ENCODE assay signal across 9 cellular contexts in the genomic region with DNA sequence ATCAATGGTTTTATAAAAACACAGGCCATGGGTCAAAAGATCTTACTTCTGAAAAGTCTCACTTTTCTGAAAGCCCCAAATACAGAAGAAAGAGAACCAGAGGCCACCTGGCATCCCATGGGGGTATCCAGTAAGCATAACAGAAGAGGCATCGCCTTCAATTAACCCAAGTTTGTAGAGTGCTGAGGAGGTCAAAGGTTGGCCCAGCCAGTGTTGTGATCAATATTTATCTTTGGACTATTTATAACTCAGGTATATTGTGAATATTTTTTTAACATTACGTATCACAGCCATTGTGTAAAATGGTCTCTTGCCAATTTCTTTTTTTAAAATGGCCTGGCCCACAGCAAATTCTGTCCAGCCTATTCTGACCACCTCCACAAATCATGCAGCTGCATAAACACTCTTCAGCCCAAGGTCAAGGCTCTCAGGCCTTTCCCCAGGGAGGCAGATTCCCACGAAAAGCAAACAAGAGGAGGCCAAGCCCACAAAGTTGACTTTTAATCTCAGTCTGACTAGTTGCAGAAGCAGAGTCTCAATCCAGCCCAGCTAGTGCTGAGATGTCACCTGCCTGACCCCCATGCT. TPM values are rescaled to one million over a fixed set of nuclear protein-coding genes. Genes with fewer than 3 reads are reported as not detected.
DNase-seq lines count a peak whose midpoint lies in the region; ATAC-seq and TF ChIP-seq lines count a peak whose summit lies in the region.
"Had no signal": no experiment of that assay in that cellular context is flagged by ENCODE, and none has a peak within 500 bp of the region (broad histone marks: within the 10 kb centered on the region; RNA-seq: fewer than 3 reads in every experiment).

No MANE protein-coding gene starts in this region.

- TF ChIP-seq CTCF in astrocyte of the spinal cord (IDR thresholded peaks at IDR 0.05; ENCODE audit: low read depth, low read length) (no peak), coronary artery (IDR thresholded peaks at IDR 0.05) (no peak), WERI-Rb-1 (IDR thresholded peaks at IDR 0.05; ENCODE audit: low read depth, low read length) (no peak)

- H3K4me2 ChIP-seq in skeletal muscle satellite cell (ENCODE audit: low read length) = peak overlapping the region; percentile 6

- in situ Hi-C loops in astrocyte of the spinal cord (cut with HindIII; ENCODE audit: low sequenced_read_pairs) = no loop called here

- peaks cover 27% of the 10 kb centered on the region for H3K4me1 ChIP-seq in right cardiac atrium (ENCODE audit: control insufficient read depth, insufficient read depth, low read length)
- peaks cover 23% of the 10 kb centered on the region for H3K4me1 ChIP-seq in skeletal muscle satellite cell (ENCODE audit: control insufficient read depth, insufficient read depth, low read length)

- H3K9me3 ChIP-seq in right cardiac atrium (ENCODE audit: control insufficient read depth, low read length) = no peaks in the 10 kb centered on the region
- H3K9me3 ChIP-seq in skeletal muscle satellite cell (replicated peaks; ENCODE audit: low read length) = no peaks in the 10 kb centered on the region
- H3K9me3 ChIP-seq in WERI-Rb-1 (ENCODE audit: severe bottlenecking) = no peaks in the 10 kb centered on the region

- peak overlapping the region; percentile 86 for H3K27ac ChIP-seq in right cardiac atrium (ENCODE audit: low read length)
- H3K27ac ChIP-seq in coronary artery = peak overlapping the region in 1 of 2 donors; percentile 64
- H3K27ac ChIP-seq in WERI-Rb-1 = no peak overlapping the region

- H3K4me3 ChIP-seq in astrocyte of the spinal cord (ENCODE audit: low read depth, low read length) = no peak overlapping the region
- no peak overlapping the region for H3K4me3 ChIP-seq in right cardiac atrium (ENCODE audit: low read length)
- no peak overlapping the region for H3K4me3 ChIP-seq in skeletal muscle satellite cell (ENCODE audit: low read length)
- no peak overlapping the region for H3K4me3 ChIP-seq in coronary artery
- H3K4me3 ChIP-seq in WERI-Rb-1 (ENCODE audit: low read depth, low read length) = no peak overlapping the region

- H3K27me3 ChIP-seq in right cardiac atrium (ENCODE audit: control insufficient read depth, insufficient read depth) (no peaks in the 10 kb centered on the region), skeletal muscle satellite cell (ENCODE audit: control insufficient read depth, insufficient read depth, low read length) (no peaks in the 10 kb centered on the region), WERI-Rb-1 (ENCODE audit: insufficient read depth, low read depth, severe bottlenecking) (no peaks in the 10 kb centered on the region)

- DNase-seq in HuH-7.5 (ENCODE audit: low spot score) (peak; percentile 40), astrocyte of the spinal cord (ENCODE audit: low read depth, low spot score) (peak; percentile 94), right cardiac atrium (no peak), middle frontal gyrus (ENCODE audit: extremely low spot score, low spot score) (no peak), coronary artery (ENCODE audit: low spot score) (no peak), WERI-Rb-1 (no peak)
- DNase-seq: NCI-H1694 treated with DMSO at 0.1 percent for 48 hours had no signal

- intact Hi-C loops in right cardiac atrium (cut with DNase I) = no loop called here

- no peak overlapping the region for H3K9ac ChIP-seq in skeletal muscle satellite cell (ENCODE audit: low read depth, low read length)

- H3K36me3 ChIP-seq in skeletal muscle satellite cell (ENCODE audit: insufficient read depth, low read length) (peaks cover 31% of the 10 kb centered on the region), WERI-Rb-1 (peaks cover 3% of the 10 kb centered on the region; the same call in 1 of the 2 replicates)

- 36% methylated on average over 3 of the region's 3 CpGs for WGBS in right cardiac atrium

- ATAC-seq in right cardiac atrium (peak in 1 of 2 donors; percentile 59), GM19351 (IDR thresholded peaks at IDR 0.05; ENCODE audit: unreplicated experiment) (no peak)

RNA-seq across cellular contexts. Expression of a gene that starts 26.2 kb away (rescaled TPM):
- 1 to 10 TPM; 1.7 to 4.3 (median 3.8) TPM for total RNA-seq in right cardiac atrium
- 2.3 TPM for polyA plus RNA-seq in right cardiac atrium
- 0.22 and 0.25 TPM in 2 replicates for total RNA-seq in skeletal muscle satellite cell (2012; rRNA removed)

RNA-seq across cellular contexts. Expression of a gene that starts 52.3 kb away (rescaled TPM):
- total RNA-seq in right cardiac atrium = 10 to 100 TPM; 31.7 to 37.4 (median 35.3) TPM
- polyA plus RNA-seq in right cardiac atrium = 26.3 TPM
- 11.2 and 16.6 TPM in 2 replicates for total RNA-seq in skeletal muscle satellite cell (2012; rRNA removed)

Comparison
In these comparisons a context has a peak if more than half of its experiments do, and no peak if none do; other contexts are left out.
1. DNase-seq: peak in HuH-7.5 (single experiment) and astrocyte of the spinal cord (single experiment); none in right cardiac atrium (0 of 3), middle frontal gyrus (single experiment), coronary artery (single experiment) and WERI-Rb-1 (single experiment).